Comparison of ENCODE assay signal across 1 cellular context in genomic region chr3:53939081-53939582, GRCh38.
TF ChIP-seq lines count a peak whose summit lies in the region.

No MANE protein-coding gene starts in this region.

TF ChIP-seq in GM23338, 12 proteins besides CTCF, POLR2A, EP300 and RAD21 (continued from another document):
- TF ChIP-seq ETS1 (IDR thresholded peaks at IDR 0.05), result no peak
- TF ChIP-seq STAT1 (IDR thresholded peaks at IDR 0.05; ENCODE audit: unreplicated experiment), result no peak
- no peak for TF ChIP-seq EZH2 (IDR thresholded peaks at IDR 0.05; ENCODE audit: low read depth, unreplicated experiment)
- no peak for TF ChIP-seq POLR2AphosphoS5 (IDR thresholded peaks at IDR 0.05; ENCODE audit: low read depth)
- TF ChIP-seq, protein P1, sequence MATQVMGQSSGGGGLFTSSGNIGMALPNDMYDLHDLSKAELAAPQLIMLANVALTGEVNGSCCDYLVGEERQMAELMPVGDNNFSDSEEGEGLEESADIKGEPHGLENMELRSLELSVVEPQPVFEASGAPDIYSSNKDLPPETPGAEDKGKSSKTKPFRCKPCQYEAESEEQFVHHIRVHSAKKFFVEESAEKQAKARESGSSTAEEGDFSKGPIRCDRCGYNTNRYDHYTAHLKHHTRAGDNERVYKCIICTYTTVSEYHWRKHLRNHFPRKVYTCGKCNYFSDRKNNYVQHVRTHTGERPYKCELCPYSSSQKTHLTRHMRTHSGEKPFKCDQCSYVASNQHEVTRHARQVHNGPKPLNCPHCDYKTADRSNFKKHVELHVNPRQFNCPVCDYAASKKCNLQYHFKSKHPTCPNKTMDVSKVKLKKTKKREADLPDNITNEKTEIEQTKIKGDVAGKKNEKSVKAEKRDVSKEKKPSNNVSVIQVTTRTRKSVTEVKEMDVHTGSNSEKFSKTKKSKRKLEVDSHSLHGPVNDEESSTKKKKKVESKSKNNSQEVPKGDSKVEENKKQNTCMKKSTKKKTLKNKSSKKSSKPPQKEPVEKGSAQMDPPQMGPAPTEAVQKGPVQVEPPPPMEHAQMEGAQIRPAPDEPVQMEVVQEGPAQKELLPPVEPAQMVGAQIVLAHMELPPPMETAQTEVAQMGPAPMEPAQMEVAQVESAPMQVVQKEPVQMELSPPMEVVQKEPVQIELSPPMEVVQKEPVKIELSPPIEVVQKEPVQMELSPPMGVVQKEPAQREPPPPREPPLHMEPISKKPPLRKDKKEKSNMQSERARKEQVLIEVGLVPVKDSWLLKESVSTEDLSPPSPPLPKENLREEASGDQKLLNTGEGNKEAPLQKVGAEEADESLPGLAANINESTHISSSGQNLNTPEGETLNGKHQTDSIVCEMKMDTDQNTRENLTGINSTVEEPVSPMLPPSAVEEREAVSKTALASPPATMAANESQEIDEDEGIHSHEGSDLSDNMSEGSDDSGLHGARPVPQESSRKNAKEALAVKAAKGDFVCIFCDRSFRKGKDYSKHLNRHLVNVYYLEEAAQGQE (IDR thresholded peaks at IDR 0.05; ENCODE audit: unreplicated experiment), result no peak
- TF ChIP-seq ZNF114 (CRISPR knock-in tag; IDR thresholded peaks at IDR 0.05), result no peak
- no peak for TF ChIP-seq ZNF331 (CRISPR knock-in tag; IDR thresholded peaks at IDR 0.05; ENCODE audit: low read depth)
